Comparison of ENCODE assay signal across 21 cellular contexts in the genomic region with DNA sequence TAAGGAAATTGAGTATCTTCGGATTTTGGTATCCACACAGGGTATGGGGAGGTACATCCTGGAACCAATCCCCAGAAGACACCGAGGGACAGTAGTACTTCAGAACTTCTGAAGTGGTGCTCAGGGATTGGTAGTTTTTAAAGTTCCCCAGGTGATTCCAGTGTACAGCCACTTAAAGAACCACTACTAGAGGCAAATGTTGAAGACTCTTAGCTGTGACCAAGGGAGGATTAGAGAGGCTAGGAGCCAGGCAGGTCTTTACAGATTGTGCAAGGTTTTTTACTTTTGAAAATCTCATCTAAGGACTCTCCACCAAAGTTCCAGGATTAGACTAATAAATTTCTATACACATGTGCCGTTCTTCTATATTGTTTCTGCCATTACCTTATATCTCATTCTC.
"Had no signal": no experiment of that assay in that cellular context is flagged by ENCODE, and none has a peak within 500 bp of the region (broad histone marks: within the 10 kb centered on the region; RNA-seq: fewer than 3 reads in every experiment).

No MANE protein-coding gene starts in this region.

- DNase-seq: dermis blood vessel endothelial cell; dorsolateral prefrontal cortex; effector CD4-positive, alpha-beta T cell; effector memory CD4-positive, alpha-beta T cell; foreskin keratinocyte; heart left ventricle; hypothalamus; immature natural killer cell; islet precursor cell; kidney; kidney glomerular epithelial cell; left colon; left ventricle myocardium superior; mesenchymal stem cell; mucosa of descending colon; naive B cell had no signal

- H3K27me3 ChIP-seq: dorsolateral prefrontal cortex, esophagus muscularis mucosa, foreskin keratinocyte, gastroesophageal sphincter, heart left ventricle, hepatocyte had no signal

- H3K4me1 ChIP-seq: esophagus muscularis mucosa, foreskin keratinocyte, gastroesophageal sphincter, heart left ventricle had no signal

- ATAC-seq: foreskin keratinocyte, gastroesophageal sphincter, heart left ventricle, left colon, left lobe of liver, left ventricle myocardium superior, mucosa of descending colon had no signal

- H3K4me3 ChIP-seq: coronary artery, dorsolateral prefrontal cortex, esophagus muscularis mucosa, gastroesophageal sphincter, heart left ventricle, hepatocyte, mucosa of descending colon had no signal

- H3K27ac ChIP-seq: coronary artery, dorsolateral prefrontal cortex, esophagus muscularis mucosa, foreskin keratinocyte, gastroesophageal sphincter, heart left ventricle, hepatocyte had no signal

- H3K9me3 ChIP-seq: esophagus muscularis mucosa, gastroesophageal sphincter, mucosa of descending colon had no signal

- H3K36me3 ChIP-seq: esophagus muscularis mucosa, gastroesophageal sphincter, heart left ventricle had no signal
